18 cellular contexts compared by ENCODE assay signal in the genomic region with DNA sequence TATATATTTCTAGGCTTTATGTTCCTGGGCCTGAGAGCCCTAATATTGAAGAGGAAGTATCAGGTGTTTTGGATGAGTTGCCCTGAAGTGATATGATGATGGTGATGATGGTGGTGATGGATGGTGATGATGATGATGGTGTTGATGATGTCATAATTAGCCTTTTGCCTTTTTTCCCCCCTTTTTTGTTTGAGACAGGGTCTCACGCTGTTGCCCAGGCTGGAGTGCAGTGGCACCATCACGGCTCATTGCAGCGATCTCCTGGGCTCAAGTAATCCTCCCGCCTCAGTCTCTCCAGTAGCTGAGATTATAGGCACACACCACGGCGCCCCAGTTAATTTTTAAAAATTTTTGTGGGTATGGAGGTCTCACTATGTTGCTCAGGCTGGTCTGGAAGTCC.
DNase-seq lines count a peak whose midpoint lies in the region; ATAC-seq and TF ChIP-seq lines count a peak whose summit lies in the region.
"Had no signal": no experiment of that assay in that cellular context is flagged by ENCODE, and none has a peak within 500 bp of the region (broad histone marks: within the 10 kb centered on the region; RNA-seq: fewer than 3 reads in every experiment).

No MANE protein-coding gene starts in this region.

- no peaks in the 10 kb centered on the region for H3K9me2 ChIP-seq in OCI-LY7 (ENCODE audit: insufficient read depth, low read length)

- H3K79me2 ChIP-seq in OCI-LY7 (ENCODE audit: insufficient read depth, low read depth, low read length), result no peaks in the 10 kb centered on the region

- intact Hi-C loops in OCI-LY7 (cut with micrococcal nuclease; ENCODE audit: unreplicated experiment), result no loop called here

- H3K36me3 ChIP-seq in HEK293 (ENCODE audit: control insufficient read depth in 2 of 2, insufficient read depth in 1 of 2, low read length in 2 of 2) (peaks cover 0 to 16% of the 10 kb centered on the region in 2 experiments; a peak in 1 of 3 replicates), OCI-LY7 (ENCODE audit: insufficient read depth, low read length) (peaks cover 50% of the 10 kb centered on the region)
- H3K36me3 ChIP-seq: HAP-1 had no signal

- H3K4me3 Mint-ChIP-seq in activated naive CD8-positive, alpha-beta T cell treated with anti-CD3 and anti-CD28 coated beads, Interleukin-2, amount 10 ng/mL, durations not matched to agents 7 days and 5 days, result no peak overlapping the region
- no peak overlapping the region for H3K4me3 Mint-ChIP-seq in activated naive CD8-positive, alpha-beta T cell treated with anti-CD3 and anti-CD28 coated beads for 36 hours
- H3K4me3 Mint-ChIP-seq in central memory CD8-positive, alpha-beta T cell, result no peak overlapping the region
- H3K4me3 Mint-ChIP-seq in stimulated activated effector memory CD8-positive, alpha-beta T cell treated with anti-CD3 and anti-CD28 coated beads, Interleukin-12 subunit alpha, Interleukin-12 subunit beta, amount 100 ng/mL, for 72 hours, result no peak overlapping the region
- H3K4me3 Mint-ChIP-seq in naive thymus-derived CD8-positive, alpha-beta T cell, result no peak overlapping the region

- no TSS peak for BruUV-seq in OCI-LY7 (replicated peaks; lab: Mats Ljungman, UMichigan)

- no peak overlapping the region for H3K4me2 ChIP-seq in OCI-LY7 (ENCODE audit: low read length)

- POLR2A ChIA-PET in activated naive CD8-positive, alpha-beta T cell treated with anti-CD3 and anti-CD28 coated beads, Interleukin-2, amount 10 ng/mL, durations not matched to agents 7 days and 5 days (lab: Charles Lee), result no interaction called here
- POLR2A ChIA-PET in HEK293 (lab: Yijun Ruan, JAX) (no interaction called here), OCI-LY7 (lab: Charles Lee) (interaction anchor here (0.6 to 2.2 kb wide), 3 partner anchors 76 to 758 kb away, joined by 3 to 7 read pairs (median 6); partner anchors contain the start of genes CNST and TFB2M)
- POLR2A ChIA-PET in naive thymus-derived CD8-positive, alpha-beta T cell (lab: Charles Lee), result no interaction called here

- H3K9me3 ChIP-seq in HEK293 (ENCODE audit: control insufficient read depth, insufficient read depth, low read depth, low read length) (no peaks in the 10 kb centered on the region), OCI-LY7 (ENCODE audit: low read length) (no peaks in the 10 kb centered on the region)
- H3K9me3 ChIP-seq: BE2C, HAP-1, Peyer's patch had no signal

- H3K4me1 ChIP-seq in HEK293 (ENCODE audit: control insufficient read depth, insufficient read depth, low read length), result no peaks in the 10 kb centered on the region
- H3K4me1 ChIP-seq in OCI-LY7 (ENCODE audit: insufficient read depth, low read length, poor library complexity, severe bottlenecking), result no peaks in the 10 kb centered on the region
- H3K4me1 ChIP-seq: BE2C had no signal

- TF ChIP-seq CTCF in HEK293 (tag by site-specific recombination; IDR thresholded peaks at IDR 0.05) (no peak), OCI-LY7 (conservative IDR thresholded peaks at IDR 0.05; ENCODE audit: low read length) (no peak)

- no peak overlapping the region for H2AFZ ChIP-seq in OCI-LY7 (ENCODE audit: low read length)

- H4K20me1 ChIP-seq in OCI-LY7 (ENCODE audit: insufficient read depth, low read length), result no peaks in the 10 kb centered on the region

- H3K4me1 Mint-ChIP-seq in activated naive CD8-positive, alpha-beta T cell treated with anti-CD3 and anti-CD28 coated beads, Interleukin-2, amount 10 ng/mL, durations not matched to agents 7 days and 5 days, result peaks cover 2% of the 10 kb centered on the region
- peaks cover 9% of the 10 kb centered on the region for H3K4me1 Mint-ChIP-seq in activated naive CD8-positive, alpha-beta T cell treated with anti-CD3 and anti-CD28 coated beads for 36 hours
- H3K4me1 Mint-ChIP-seq in central memory CD8-positive, alpha-beta T cell, result peaks cover 9% of the 10 kb centered on the region
- peaks cover 6% of the 10 kb centered on the region for H3K4me1 Mint-ChIP-seq in stimulated activated effector memory CD8-positive, alpha-beta T cell treated with anti-CD3 and anti-CD28 coated beads, Interleukin-12 subunit alpha, Interleukin-12 subunit beta, amount 100 ng/mL, for 72 hours
- peaks cover 4 to 13% (median 5%) of the 10 kb centered on the region in 4 donors for H3K4me1 Mint-ChIP-seq in naive thymus-derived CD8-positive, alpha-beta T cell

- CTCF ChIA-PET in HEK293 (lab: Yijun Ruan, JAX) (no interaction called here), OCI-LY7 (lab: Charles Lee; ENCODE audit: unreplicated experiment) (no interaction called here)

- H3K36me3 Mint-ChIP-seq in activated naive CD8-positive, alpha-beta T cell treated with anti-CD3 and anti-CD28 coated beads, Interleukin-2, amount 10 ng/mL, durations not matched to agents 7 days and 5 days, result peaks cover 20% of the 10 kb centered on the region
- H3K36me3 Mint-ChIP-seq in activated naive CD8-positive, alpha-beta T cell treated with anti-CD3 and anti-CD28 coated beads for 36 hours, result peaks cover 25% of the 10 kb centered on the region
- H3K36me3 Mint-ChIP-seq in central memory CD8-positive, alpha-beta T cell (ENCODE audit: insufficient read depth), result peaks cover 30% of the 10 kb centered on the region
- peaks cover 73% of the 10 kb centered on the region for H3K36me3 Mint-ChIP-seq in stimulated activated effector memory CD8-positive, alpha-beta T cell treated with anti-CD3 and anti-CD28 coated beads, Interleukin-12 subunit alpha, Interleukin-12 subunit beta, amount 100 ng/mL, for 72 hours
- peaks cover 8 to 69% (median 34%) of the 10 kb centered on the region in 3 donors for H3K36me3 Mint-ChIP-seq in naive thymus-derived CD8-positive, alpha-beta T cell

- H3K27me3 Mint-ChIP-seq in activated naive CD8-positive, alpha-beta T cell treated with anti-CD3 and anti-CD28 coated beads, Interleukin-2, amount 10 ng/mL, durations not matched to agents 7 days and 5 days, result no peaks in the 10 kb centered on the region
- no peaks in the 10 kb centered on the region for H3K27me3 Mint-ChIP-seq in activated naive CD8-positive, alpha-beta T cell treated with anti-CD3 and anti-CD28 coated beads for 36 hours
- no peaks in the 10 kb centered on the region for H3K27me3 Mint-ChIP-seq in central memory CD8-positive, alpha-beta T cell
- no peaks in the 10 kb centered on the region for H3K27me3 Mint-ChIP-seq in naive thymus-derived CD8-positive, alpha-beta T cell

- peak overlapping the region; percentile 61 for H3K27ac Mint-ChIP-seq in activated naive CD8-positive, alpha-beta T cell treated with anti-CD3 and anti-CD28 coated beads, Interleukin-2, amount 10 ng/mL, durations not matched to agents 7 days and 5 days
- H3K27ac Mint-ChIP-seq in activated naive CD8-positive, alpha-beta T cell treated with anti-CD3 and anti-CD28 coated beads for 36 hours, result no peak overlapping the region
- peak overlapping the region; percentile 45 for H3K27ac Mint-ChIP-seq in central memory CD8-positive, alpha-beta T cell (ENCODE audit: low read depth)
- H3K27ac Mint-ChIP-seq in stimulated activated effector memory CD8-positive, alpha-beta T cell treated with anti-CD3 and anti-CD28 coated beads, Interleukin-12 subunit alpha, Interleukin-12 subunit beta, amount 100 ng/mL, for 72 hours, result peak overlapping the region; percentile 70
- peak overlapping the region in 4 of 10 donors; percentile 7 to 60 (median 20) for H3K27ac Mint-ChIP-seq in naive thymus-derived CD8-positive, alpha-beta T cell

- H3K4me3 ChIP-seq in HEK293 (ENCODE audit: low read depth, low read length) (no peak overlapping the region), OCI-LY7 (ENCODE audit: low read depth, low read length, poor library complexity, severe bottlenecking) (no peak overlapping the region)
- H3K4me3 ChIP-seq: HAP-1, Peyer's patch had no signal

- H3K27ac ChIP-seq in HEK293 (ENCODE audit: extremely low read depth, low read depth, low read length) (no peak overlapping the region), OCI-LY7 (ENCODE audit: low read depth, low read length, poor library complexity, severe bottlenecking) (no peak overlapping the region)
- H3K27ac ChIP-seq: Peyer's patch had no signal

- no peak for DNase-seq in activated naive CD8-positive, alpha-beta T cell treated with anti-CD3 and anti-CD28 coated beads, Interleukin-2, amount 10 ng/mL, durations not matched to agents 7 days and 5 days
- no peak for DNase-seq in activated naive CD8-positive, alpha-beta T cell treated with anti-CD3 and anti-CD28 coated beads for 36 hours
- DNase-seq in central memory CD8-positive, alpha-beta T cell (ENCODE audit: low spot score in 2 of 2), result no peak
- DNase-seq in stimulated activated effector memory CD8-positive, alpha-beta T cell treated with anti-CD3 and anti-CD28 coated beads, Interleukin-12 subunit alpha, Interleukin-12 subunit beta, amount 100 ng/mL, for 72 hours (ENCODE audit: low spot score in 2 of 2), result no peak
- no peak for DNase-seq in naive thymus-derived CD8-positive, alpha-beta T cell
- no peak for DNase-seq in OCI-LY7 (ENCODE audit: low spot score)
- DNase-seq: BE2C, DMS153, IMR-90, Karpas-422, NCI-H1694, NCI-H2081, NCI-H2171, NCI-H524 treated with DMSO at 0.1 percent for 48 hours, NCI-H82, Peyer's patch had no signal

- ATAC-seq in activated naive CD8-positive, alpha-beta T cell treated with anti-CD3 and anti-CD28 coated beads, Interleukin-2, amount 10 ng/mL, durations not matched to agents 7 days and 5 days (ENCODE audit: low read depth), result no peak
- ATAC-seq in central memory CD8-positive, alpha-beta T cell (replicated peaks; ENCODE audit: extremely low read depth, poor library complexity, severe bottlenecking), result no peak
- no peak for ATAC-seq in stimulated activated effector memory CD8-positive, alpha-beta T cell treated with anti-CD3 and anti-CD28 coated beads, Interleukin-12 subunit alpha, Interleukin-12 subunit beta, amount 100 ng/mL, for 72 hours
- no peak for ATAC-seq in naive thymus-derived CD8-positive, alpha-beta T cell

- peaks cover 3% of the 10 kb centered on the region for H3K9me3 Mint-ChIP-seq in activated naive CD8-positive, alpha-beta T cell treated with anti-CD3 and anti-CD28 coated beads, Interleukin-2, amount 10 ng/mL, durations not matched to agents 7 days and 5 days
- H3K9me3 Mint-ChIP-seq in activated naive CD8-positive, alpha-beta T cell treated with anti-CD3 and anti-CD28 coated beads for 36 hours, result peaks cover 3% of the 10 kb centered on the region
- H3K9me3 Mint-ChIP-seq in central memory CD8-positive, alpha-beta T cell, result peaks cover 6% of the 10 kb centered on the region
- H3K9me3 Mint-ChIP-seq in stimulated activated effector memory CD8-positive, alpha-beta T cell treated with anti-CD3 and anti-CD28 coated beads, Interleukin-12 subunit alpha, Interleukin-12 subunit beta, amount 100 ng/mL, for 72 hours, result peaks cover 4% of the 10 kb centered on the region
- H3K9me3 Mint-ChIP-seq in naive thymus-derived CD8-positive, alpha-beta T cell, result peaks cover 0 to 10% (median 0%) of the 10 kb centered on the region in 9 donors
